8 cellular contexts compared by ENCODE assay signal in genomic region chr13:101624210-101624922, GRCh38.
DNase-seq lines count a peak whose midpoint lies in the region; ATAC-seq and TF ChIP-seq lines count a peak whose summit lies in the region.

No MANE protein-coding gene starts in this region.

- H3K36me3 Mint-ChIP-seq in MCF 10A (ENCODE audit: insufficient read depth, unreplicated experiment) (no peaks in the 10 kb centered on the region), T-cell (no peaks in the 10 kb centered on the region)

- no peaks in the 10 kb centered on the region for H3K27me3 ChIP-seq in breast epithelium
- H3K27me3 ChIP-seq in ovary = no peaks in the 10 kb centered on the region
- no peaks in the 10 kb centered on the region for H3K27me3 ChIP-seq in gastrocnemius medialis

- no peak for TF ChIP-seq POLR2A in breast epithelium (IDR thresholded peaks at IDR 0.05)
- TF ChIP-seq POLR2A in ovary (IDR thresholded peaks at IDR 0.05) = no peak
- TF ChIP-seq POLR2A in gastrocnemius medialis (IDR thresholded peaks at IDR 0.05) = no peak

- TF ChIP-seq CTCF in MCF 10A (IDR thresholded peaks at IDR 0.05; ENCODE audit: unreplicated experiment) = no peak
- no peak for TF ChIP-seq CTCF in breast epithelium (IDR thresholded peaks at IDR 0.05)
- no peak for TF ChIP-seq CTCF in ovary (IDR thresholded peaks at IDR 0.05)
- no peak for TF ChIP-seq CTCF in gastrocnemius medialis (IDR thresholded peaks at IDR 0.05 in 4 of 5, conservative IDR thresholded peaks at IDR 0.05 in 1 of 5)

- H3K4me3 ChIP-seq in breast epithelium = no peak overlapping the region
- no peak overlapping the region for H3K4me3 ChIP-seq in urinary bladder (ENCODE audit: low read depth, low read length)
- H3K4me3 ChIP-seq in ovary = no peak overlapping the region
- H3K4me3 ChIP-seq in gastrocnemius medialis = no peak overlapping the region

- H3K9me3 ChIP-seq in breast epithelium (no peaks in the 10 kb centered on the region), ovary (no peaks in the 10 kb centered on the region), gastrocnemius medialis (no peaks in the 10 kb centered on the region)

- H3K9me3 Mint-ChIP-seq in MCF 10A (ENCODE audit: unreplicated experiment) (no peaks in the 10 kb centered on the region), T-cell (no peaks in the 10 kb centered on the region)

- H3K36me3 ChIP-seq in breast epithelium = no peaks in the 10 kb centered on the region
- no peaks in the 10 kb centered on the region for H3K36me3 ChIP-seq in urinary bladder (ENCODE audit: insufficient read depth)
- H3K36me3 ChIP-seq in ovary = no peaks in the 10 kb centered on the region
- H3K36me3 ChIP-seq in gastrocnemius medialis = no peaks in the 10 kb centered on the region

- H3K27ac ChIP-seq in breast epithelium = no peak overlapping the region
- H3K27ac ChIP-seq in urinary bladder (ENCODE audit: low read depth) = peak overlapping the region; percentile 73
- peak overlapping the region in 1 of 2 donors; percentile 42 for H3K27ac ChIP-seq in ovary
- no peak overlapping the region for H3K27ac ChIP-seq in gastrocnemius medialis

- no peaks in the 10 kb centered on the region for H3K27me3 Mint-ChIP-seq in MCF 10A (ENCODE audit: insufficient read depth, unreplicated experiment)
- H3K27me3 Mint-ChIP-seq in T-cell = no peaks in the 10 kb centered on the region

- H3K4me3 Mint-ChIP-seq in MCF 10A (ENCODE audit: unreplicated experiment) (no peak overlapping the region), T-cell (peak overlapping the region; percentile 47 to 65 (median 47))

- TF ChIP-seq EP300 in ovary (IDR thresholded peaks at IDR 0.05) = no peak

- DNase-seq in MCF 10A (ENCODE audit: unreplicated experiment) (no peak), breast epithelium (ENCODE audit: low spot score in 2 of 2) (no peak), T-cell (no peak), left kidney (ENCODE audit: low read depth, low spot score) (peak; percentile 47), ovary (no peak), gastrocnemius medialis (no peak)
- no peak for DNase-seq in activated CD4-positive, alpha-beta T cell treated with anti-CD3 and anti-CD28 coated beads, Interleukin-2, amount 50 U/mL, for 1 hour

- in situ Hi-C loops in gastrocnemius medialis (cut with MboI; ENCODE audit: low sequenced_read_pairs in 4 of 4) = no loop called here

- peak overlapping the region; percentile 72 for H3K27ac Mint-ChIP-seq in MCF 10A (ENCODE audit: low read depth, unreplicated experiment)
- peak overlapping the region; percentile 83 to 91 for H3K27ac Mint-ChIP-seq in T-cell

- H3K4me1 ChIP-seq in breast epithelium (no peaks in the 10 kb centered on the region), urinary bladder (ENCODE audit: insufficient read depth) (peaks cover 2% of the 10 kb centered on the region), ovary (ENCODE audit: insufficient read depth) (peaks cover 2% of the 10 kb centered on the region), gastrocnemius medialis (no peaks in the 10 kb centered on the region)

- CTCF ChIA-PET in MCF 10A (lab: Yijun Ruan, JAX) = interaction anchor here (0.6 to 1.0 kb wide), 4 partner anchors 10 to 1394 kb away, joined by 3 to 4 read pairs (median 3); no protein-coding TSS in a partner anchor
- CTCF ChIA-PET in T-cell (lab: Charles Lee) = no interaction called here

- intact Hi-C loops in MCF 10A (cut with micrococcal nuclease) (loop anchor here (10.0 kb wide), 1 partner anchor 170 kb away; the partner anchor contains the start of gene ITGBL1), breast epithelium (cut with DNase I; ENCODE audit: low total_unique reads) (no loop called here), ovary (cut with DNase I) (no loop called here), gastrocnemius medialis (cut with DNase I; ENCODE audit: low total_unique reads) (no loop called here)

- POLR2A ChIA-PET in MCF 10A (lab: Yijun Ruan, JAX) (interaction anchor here (0.7 to 2.2 kb wide), 5 partner anchors 16 to 1101 kb away, joined by 3 to 7 read pairs (median 5); no protein-coding TSS in a partner anchor), T-cell (lab: Charles Lee) (no interaction called here)

- ATAC-seq in T-cell (replicated peaks in 1 of 4) (peak in 1 of 4 experiments; percentile 12), gastrocnemius medialis (no peak)

- 24% methylated on average over 8 of the region's 8 CpGs for WGBS in urinary bladder
- 27 to 40% (median 34%) methylated on average over 8 of the region's 8 CpGs for WGBS in ovary, 3 donors

- H3K4me1 Mint-ChIP-seq in MCF 10A (ENCODE audit: insufficient read depth, unreplicated experiment) (peaks cover 32% of the 10 kb centered on the region), T-cell (peaks cover 38 to 46% (median 44%) of the 10 kb centered on the region in 3 donors)

- BruUV-seq in MCF 10A (replicated peaks; lab: Mats Ljungman, UMichigan) = no TSS peak
